In genomic region chr11:8757533-8757932, GRCh38 we compare ENCODE assay signal across 18 cellular contexts.
A peak's percentile ranks its signal among the peaks of the same experiment; 100 is the strongest.
DNase-seq lines count a peak whose midpoint lies in the region; ATAC-seq and TF ChIP-seq lines count a peak whose summit lies in the region.
"Had no signal": no experiment of that assay in that cellular context is flagged by ENCODE, and none has a peak within 500 bp of the region (broad histone marks: within the 10 kb centered on the region; RNA-seq: fewer than 3 reads in every experiment).

No MANE protein-coding gene starts in this region.

- TF ChIP-seq CTCF in RWPE2 (IDR thresholded peaks at IDR 0.05; ENCODE audit: poor library complexity, severe bottlenecking) (no peak), epithelial cell of proximal tubule (conservative IDR thresholded peaks at IDR 0.05; ENCODE audit: low read depth, low read length) (no peak), tibial artery (IDR thresholded peaks at IDR 0.05) (no peak)

- H3K9me3 ChIP-seq in RWPE2 (ENCODE audit: severe bottlenecking) = no peaks in the 10 kb centered on the region
- no peaks in the 10 kb centered on the region for H3K9me3 ChIP-seq in mucosa of rectum (ENCODE audit: control insufficient read depth in 2 of 2, low read length in 2 of 2)
- H3K9me3 ChIP-seq in tibial artery = peaks cover 0 to 7% (median 0%) of the 10 kb centered on the region in 3 donors
- H3K9me3 ChIP-seq: ovary had no signal

- H3K4me1 Mint-ChIP-seq in immature natural killer cell = peaks cover 2 to 10% of the 10 kb centered on the region in 2 donors
- no peaks in the 10 kb centered on the region for H3K4me1 Mint-ChIP-seq in stimulated activated effector memory CD8-positive, alpha-beta T cell treated with anti-CD3 and anti-CD28 coated beads, Interleukin-12 subunit alpha, Interleukin-12 subunit beta, amount 100 ng/mL, for 72 hours
- H3K4me1 Mint-ChIP-seq: activated CD4-positive, alpha-beta T cell treated with anti-CD3 and anti-CD28 coated beads for 36 hours; central memory CD8-positive, alpha-beta T cell had no signal

- peaks cover 4% of the 10 kb centered on the region for H3K4me1 ChIP-seq in RWPE2 (ENCODE audit: insufficient read depth, poor library complexity, severe bottlenecking)
- peaks cover 12 to 23% of the 10 kb centered on the region in 2 donors for H3K4me1 ChIP-seq in mucosa of rectum (ENCODE audit: control insufficient read depth in 2 of 2, insufficient read depth in 2 of 2, low read length in 2 of 2)
- H3K4me1 ChIP-seq in tibial artery = peaks cover 0 to 64% (median 34%) of the 10 kb centered on the region in 4 donors
- H3K4me1 ChIP-seq: foreskin keratinocyte had no signal

- H3K27ac ChIP-seq in RWPE2 (ENCODE audit: poor library complexity, severe bottlenecking) (peak overlapping the region; percentile 9), mucosa of rectum (ENCODE audit: low read depth in 2 of 2, low read length in 2 of 2) (peak overlapping the region; percentile 32 to 34), tibial artery (peak overlapping the region; percentile 68 to 79)
- H3K27ac ChIP-seq: BLaER1 treated with 17β-estradiol and CSF1 and Interleukin-3, amounts not matched to agents 10 nM and 100 nM; foreskin keratinocyte; ovary had no signal

- no peak for ATAC-seq in RWPE2 (ENCODE audit: low read depth)
- no peak for ATAC-seq in HG03432 (IDR thresholded peaks at IDR 0.05; ENCODE audit: unreplicated experiment)
- ATAC-seq in stimulated activated effector memory CD8-positive, alpha-beta T cell treated with anti-CD3 and anti-CD28 coated beads, Interleukin-12 subunit alpha, Interleukin-12 subunit beta, amount 100 ng/mL, for 72 hours = no peak
- ATAC-seq: activated CD4-positive, alpha-beta T cell treated with anti-CD3 and anti-CD28 coated beads for 36 hours; activated naive CD4-positive, alpha-beta T cell treated with anti-CD3 and anti-CD28 coated beads, Interleukin-2, amount 50 U/mL, for 72 hours had no signal

- H3K9me3 Mint-ChIP-seq in immature natural killer cell = peaks cover 0 to 4% (median 0%) of the 10 kb centered on the region in 6 donors
- no peaks in the 10 kb centered on the region for H3K9me3 Mint-ChIP-seq in stimulated activated effector memory CD8-positive, alpha-beta T cell treated with anti-CD3 and anti-CD28 coated beads, Interleukin-12 subunit alpha, Interleukin-12 subunit beta, amount 100 ng/mL, for 72 hours
- H3K9me3 Mint-ChIP-seq: activated naive CD4-positive, alpha-beta T cell treated with anti-CD3 and anti-CD28 coated beads, Interleukin-2, amount 50 U/mL, for 72 hours; central memory CD8-positive, alpha-beta T cell had no signal

- H3K27ac Mint-ChIP-seq in immature natural killer cell = no peak overlapping the region
- H3K27ac Mint-ChIP-seq in stimulated activated effector memory CD8-positive, alpha-beta T cell treated with anti-CD3 and anti-CD28 coated beads, Interleukin-12 subunit alpha, Interleukin-12 subunit beta, amount 100 ng/mL, for 72 hours = no peak overlapping the region
- H3K27ac Mint-ChIP-seq: activated CD4-positive, alpha-beta T cell treated with anti-CD3 and anti-CD28 coated beads for 36 hours; activated naive CD4-positive, alpha-beta T cell treated with anti-CD3 and anti-CD28 coated beads, Interleukin-2, amount 50 U/mL, for 72 hours had no signal

- H3K9ac ChIP-seq in mucosa of rectum (ENCODE audit: low read depth in 1 of 2, low read length in 2 of 2) = no peak overlapping the region
- H3K9ac ChIP-seq: BLaER1 treated with 17β-estradiol and CSF1 and Interleukin-3, amounts not matched to agents 10 nM and 100 nM; GM23248 had no signal

- H3K36me3 Mint-ChIP-seq in immature natural killer cell = no peaks in the 10 kb centered on the region
- H3K36me3 Mint-ChIP-seq in stimulated activated effector memory CD8-positive, alpha-beta T cell treated with anti-CD3 and anti-CD28 coated beads, Interleukin-12 subunit alpha, Interleukin-12 subunit beta, amount 100 ng/mL, for 72 hours = no peaks in the 10 kb centered on the region
- H3K36me3 Mint-ChIP-seq: activated naive CD4-positive, alpha-beta T cell treated with anti-CD3 and anti-CD28 coated beads, Interleukin-2, amount 50 U/mL, for 72 hours had no signal

- H3K36me3 ChIP-seq in RWPE2 (ENCODE audit: low read depth) (peaks cover 12% of the 10 kb centered on the region), mucosa of rectum (ENCODE audit: control insufficient read depth in 2 of 2, insufficient read depth in 2 of 2, low read length in 2 of 2) (no peaks in the 10 kb centered on the region), tibial artery (no peaks in the 10 kb centered on the region)
- H3K36me3 ChIP-seq: BLaER1 treated with 17β-estradiol and CSF1 and Interleukin-3, amounts not matched to agents 10 nM and 100 nM; ovary had no signal

- DNase-seq in RWPE2 (ENCODE audit: low spot score) (no peak), epithelial cell of proximal tubule (ENCODE audit: low read depth) (peak; percentile 45), tibial artery (no peak), immature natural killer cell (no peak)
- no peak for DNase-seq in stimulated activated effector memory CD8-positive, alpha-beta T cell treated with anti-CD3 and anti-CD28 coated beads, Interleukin-12 subunit alpha, Interleukin-12 subunit beta, amount 100 ng/mL, for 72 hours (ENCODE audit: low spot score in 2 of 2)
- DNase-seq: activated CD4-positive, alpha-beta T cell treated with anti-CD3 and anti-CD28 coated beads for 36 hours; activated T-cell treated with anti-CD3 and anti-CD28 coated beads for 4 hours; DMS79; foreskin keratinocyte; NCI-H146; NCI-H345; ovary had no signal

- H3K27me3 Mint-ChIP-seq in immature natural killer cell (ENCODE audit: low read depth in 3 of 3) = peaks cover 0 to 3% (median 0%) of the 10 kb centered on the region in 3 donors
- H3K27me3 Mint-ChIP-seq: activated CD4-positive, alpha-beta T cell treated with anti-CD3 and anti-CD28 coated beads for 36 hours; central memory CD8-positive, alpha-beta T cell had no signal

- no peak overlapping the region for H3K4me3 Mint-ChIP-seq in immature natural killer cell
- no peak overlapping the region for H3K4me3 Mint-ChIP-seq in stimulated activated effector memory CD8-positive, alpha-beta T cell treated with anti-CD3 and anti-CD28 coated beads, Interleukin-12 subunit alpha, Interleukin-12 subunit beta, amount 100 ng/mL, for 72 hours
- H3K4me3 Mint-ChIP-seq: activated CD4-positive, alpha-beta T cell treated with anti-CD3 and anti-CD28 coated beads for 36 hours; central memory CD8-positive, alpha-beta T cell had no signal

- H3K27me3 ChIP-seq in RWPE2 (ENCODE audit: insufficient read depth, poor library complexity, severe bottlenecking) (no peaks in the 10 kb centered on the region), mucosa of rectum (ENCODE audit: control insufficient read depth in 2 of 2, insufficient read depth in 2 of 2, low read length in 2 of 2) (no peaks in the 10 kb centered on the region), tibial artery (no peaks in the 10 kb centered on the region)
- H3K27me3 ChIP-seq: BLaER1 treated with 17β-estradiol and CSF1 and Interleukin-3, amounts not matched to agents 10 nM and 100 nM; foreskin keratinocyte; ovary had no signal

- no peak overlapping the region for H3K4me3 ChIP-seq in RWPE2 (ENCODE audit: severe bottlenecking)
- no peak overlapping the region for H3K4me3 ChIP-seq in epithelial cell of proximal tubule (ENCODE audit: low read depth, low read length)
- no peak overlapping the region for H3K4me3 ChIP-seq in mucosa of rectum (ENCODE audit: low read length in 2 of 2)
- H3K4me3 ChIP-seq in tibial artery = no peak overlapping the region
- H3K4me3 ChIP-seq: BLaER1 treated with 17β-estradiol and CSF1 and Interleukin-3, amounts not matched to agents 10 nM and 100 nM; GM23248; ovary had no signal

- intact Hi-C loops in tibial artery (cut with DNase I; ENCODE audit: low total_unique reads) = no loop called here

Comparison
In these comparisons a context has a peak if more than half of its experiments do, and no peak if none do; other contexts are left out.
1. H3K27ac ChIP-seq: peak in every context shown above with its lines; median percentile 74 in tibial artery; 33 in mucosa of rectum; 9 in RWPE2.